ENCODE assay signal across 19 cellular contexts in genomic region chr2:60247471-60247870, GRCh38.
DNase-seq lines count a peak whose midpoint lies in the region; ATAC-seq, FAIRE-seq and TF ChIP-seq lines count a peak whose summit lies in the region.
"Had no signal": no experiment of that assay in that cellular context is flagged by ENCODE, and none has a peak within 500 bp of the region (broad histone marks: within the 10 kb centered on the region; RNA-seq: fewer than 3 reads in every experiment).

No MANE protein-coding gene starts in this region.

- no peak overlapping the region for H3K9ac ChIP-seq in HepG2 (ENCODE audit: insufficient read depth, low read depth, low read length)

- H3K27ac ChIP-seq in WERI-Rb-1 = no peak overlapping the region
- H3K27ac ChIP-seq in HepG2 (ENCODE audit: extremely low read length, insufficient read depth, low read length) = no peak overlapping the region
- H3K27ac ChIP-seq: A549, C4-2B had no signal

- in situ Hi-C loops in HepG2 (cut with HindIII; ENCODE audit: extremely low pct_ligation_motif_present, low pct_unique_long_range_greater_than_20kb) = no loop called here

- no peaks in the 10 kb centered on the region for H4K20me1 ChIP-seq in HepG2 (ENCODE audit: insufficient read depth, low read length)

- no peaks in the 10 kb centered on the region for H3K36me3 ChIP-seq in WERI-Rb-1
- no peaks in the 10 kb centered on the region for H3K36me3 ChIP-seq in HepG2 (replicated peaks in 1 of 2; ENCODE audit: control insufficient read depth in 1 of 2, insufficient read depth in 2 of 2, low read length in 2 of 2)
- H3K36me3 ChIP-seq: BE2C had no signal

- intact Hi-C loops in HepG2 (cut with micrococcal nuclease; ENCODE audit: unreplicated experiment) = no loop called here

- H3K4me2 ChIP-seq in HepG2 (ENCODE audit: low read depth, low read length) = no peak overlapping the region
- H3K4me2 ChIP-seq: A549 had no signal

- no peaks in the 10 kb centered on the region for H3K27me3 ChIP-seq in WERI-Rb-1 (ENCODE audit: insufficient read depth, low read depth, severe bottlenecking)
- H3K27me3 ChIP-seq in HepG2 (ENCODE audit: control insufficient read depth in 1 of 2, insufficient read depth in 2 of 2, low read length in 2 of 2) = no peaks in the 10 kb centered on the region
- H3K27me3 ChIP-seq: BE2C had no signal

- ATAC-seq in HepG2 = no peak
- no peak for ATAC-seq in HG03175 (IDR thresholded peaks at IDR 0.05; ENCODE audit: unreplicated experiment)
- ATAC-seq: A549 had no signal

- no peak for FAIRE-seq in HepG2 (lab: Jason Lieb, UNC)
- FAIRE-seq: A549, D721Med, G401.6, GM12892 had no signal

- TF ChIP-seq POLR2A in HepG2 (IDR thresholded peaks at IDR 0.05; ENCODE audit: insufficient read depth in 1 of 2, low read depth in 2 of 2, low read length in 2 of 2) (no peak), erythroblast (IDR thresholded peaks at IDR 0.05; ENCODE audit: low read length) (no peak)

- no peaks in the 10 kb centered on the region for H3K4me1 ChIP-seq in HepG2 (ENCODE audit: insufficient read depth, low read length)
- H3K4me1 ChIP-seq: A549, BE2C had no signal

- WGBS in HepG2 (ENCODE audit: low lambda C conversion rate) = 31% methylated on average over 9 of the region's 9 CpGs

- no TSS peak for BruUV-seq in HepG2 (replicated peaks; lab: Mats Ljungman, UMichigan)

- POLR2A ChIA-PET in HEK293T (lab: Yijun Ruan, JAX) = no interaction called here
- POLR2A ChIA-PET in HepG2 (lab: Yijun Ruan, JAX) = no interaction called here

- no peak for TF ChIP-seq EP300 in HepG2 (IDR thresholded peaks at IDR 0.05; ENCODE audit: low read depth in 2 of 2, low read length in 2 of 2)
- TF ChIP-seq EP300 in HepG2 (CRISPR knock-in tag; IDR thresholded peaks at IDR 0.05; ENCODE audit: borderline replicate concordance) = no peak

- TF ChIP-seq CTCF in WERI-Rb-1 (IDR thresholded peaks at IDR 0.05; ENCODE audit: low read depth, low read length) (no peak), HepG2 (CRISPR knock-in tag; IDR thresholded peaks at IDR 0.05) (no peak)

- CTCF ChIA-PET in HEK293T (lab: Yijun Ruan, JAX) = no interaction called here
- CTCF ChIA-PET in HepG2 (lab: Yijun Ruan, JAX; ENCODE audit: low intra/inter-chr PET ratio, low total read pairs) = no interaction called here

- H2AFZ ChIP-seq in HepG2 (ENCODE audit: low read length) = no peak overlapping the region

- DNase-seq in HEK293T (ENCODE audit: extremely low spot score) = no peak
- peak; percentile 93 for DNase-seq in WERI-Rb-1
- peak; percentile 20 for DNase-seq in iPS-NIHi11 (ENCODE audit: low spot score)
- DNase-seq in retina = peak; percentile 58
- no peak for DNase-seq in HepG2 (ENCODE audit: low spot score)
- DNase-seq in HuH-7.5 (ENCODE audit: low spot score) = no peak
- DNase-seq in erythroblast (lab: John Stamatoyannopoulos, UW) = no peak
- DNase-seq: BE2C; CD4-positive, alpha-beta memory T cell; DMS153; DMS79 treated with DMSO at 0.1 percent for 48 hours; EL; KG1 had no signal

- H3K9me3 ChIP-seq in WERI-Rb-1 (ENCODE audit: severe bottlenecking) = peaks cover 6% of the 10 kb centered on the region
- H3K9me3 ChIP-seq in HepG2 (ENCODE audit: low read length) = no peaks in the 10 kb centered on the region
- H3K9me3 ChIP-seq: A549, BE2C had no signal

- no peak overlapping the region for H3K4me3 ChIP-seq in WERI-Rb-1 (ENCODE audit: low read depth, low read length)
- H3K4me3 ChIP-seq in HepG2 (replicated peaks in 1 of 3; ENCODE audit: insufficient read depth in 1 of 3, low read depth in 2 of 3, low read length in 3 of 3) = no peak overlapping the region
- H3K4me3 ChIP-seq: A549 had no signal

- H3K79me2 ChIP-seq in HepG2 (ENCODE audit: insufficient read depth, low read length) = no peaks in the 10 kb centered on the region

- TF ChIP-seq RAD21 in HepG2 (CRISPR knock-in tag; IDR thresholded peaks at IDR 0.05) = no peak

TF ChIP-seq in HEK293T, 16 proteins besides CTCF, POLR2A, EP300 and RAD21:
- TF ChIP-seq BHLHE40 (IDR thresholded peaks at IDR 0.05; ENCODE audit: borderline replicate concordance) (no peak), PKNOX1 (IDR thresholded peaks at IDR 0.05) (peak; percentile 46; the same call in 1 of the 2 replicates)
TF ChIP-seq in HEK293T: peak in this region for 1.

TF ChIP-seq in HepG2, 621 proteins besides CTCF, POLR2A, EP300 and RAD21:
- TF ChIP-seq NCOR1 (IDR thresholded peaks at IDR 0.05; ENCODE audit: borderline replicate concordance, low read length) (no peak), FOXP1 (IDR thresholded peaks at IDR 0.05) (no peak), FOXP1 (CRISPR knock-in tag; IDR thresholded peaks at IDR 0.05) (no peak), SOX5 (CRISPR knock-in tag; IDR thresholded peaks at IDR 0.05; ENCODE audit: borderline replicate concordance) (no peak), ZNF3 (CRISPR knock-in tag; IDR thresholded peaks at IDR 0.05) (no peak), CREB3 (CRISPR knock-in tag; IDR thresholded peaks at IDR 0.05) (no peak), PLRG1 (conservative IDR thresholded peaks at IDR 0.05) (no peak), ZNF709 (CRISPR knock-in tag; IDR thresholded peaks at IDR 0.05) (no peak), ZBTB7A (CRISPR knock-in tag; IDR thresholded peaks at IDR 0.05) (no peak)

Comparison
In these comparisons a context has a peak if more than half of its experiments do, and no peak if none do; other contexts are left out.
1. DNase-seq: peak in WERI-Rb-1 (single experiment), iPS-NIHi11 (single experiment) and retina (single experiment); none in HEK293T (single experiment), HepG2 (single experiment), HuH-7.5 (single experiment) and erythroblast (0 of 2).